11 cellular contexts compared by ENCODE assay signal in the genomic region with DNA sequence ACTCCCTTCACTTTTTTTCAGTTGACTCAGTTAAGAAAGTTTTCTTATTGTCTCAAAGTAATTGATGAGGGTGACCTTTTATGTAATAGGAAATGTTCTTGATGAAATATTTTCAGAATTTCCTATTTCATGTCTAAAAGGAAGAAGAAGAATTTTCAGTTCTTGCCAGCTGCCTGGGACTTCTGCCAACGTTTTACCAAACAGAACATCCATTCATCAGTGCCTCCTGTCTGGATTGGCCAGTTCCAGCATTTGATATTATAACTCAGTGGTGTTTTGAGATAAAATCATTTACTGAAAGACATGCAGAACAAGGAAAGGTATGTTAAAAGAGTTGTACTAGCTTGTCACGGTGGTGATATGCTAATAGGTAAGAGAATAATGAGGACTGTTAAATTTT.
DNase-seq lines count a peak whose midpoint lies in the region; ATAC-seq and TF ChIP-seq lines count a peak whose summit lies in the region.
"Had no signal": no experiment of that assay in that cellular context is flagged by ENCODE, and none has a peak within 500 bp of the region (broad histone marks: within the 10 kb centered on the region; RNA-seq: fewer than 3 reads in every experiment).

No MANE protein-coding gene starts in this region.

- TF ChIP-seq CTCF in MCF 10A (IDR thresholded peaks at IDR 0.05; ENCODE audit: unreplicated experiment) (no peak), breast epithelium (IDR thresholded peaks at IDR 0.05) (no peak), tibial nerve (IDR thresholded peaks at IDR 0.05) (no peak)

- H3K27me3 ChIP-seq in breast epithelium (no peaks in the 10 kb centered on the region), tibial nerve (no peaks in the 10 kb centered on the region)

- peak in 1 of 2 donors; percentile 43 for TF ChIP-seq EP300 in tibial nerve (IDR thresholded peaks at IDR 0.05)

- TF ChIP-seq POLR2A in breast epithelium (IDR thresholded peaks at IDR 0.05): no peak
- no peak for TF ChIP-seq POLR2A in tibial nerve (IDR thresholded peaks at IDR 0.05)

- H3K27ac Mint-ChIP-seq in MCF 10A (ENCODE audit: low read depth, unreplicated experiment): peak overlapping the region; percentile 40
- H3K27ac Mint-ChIP-seq: CD8-positive, alpha-beta T cell; naive B cell had no signal

- peaks cover 11% of the 10 kb centered on the region for H3K4me1 Mint-ChIP-seq in MCF 10A (ENCODE audit: insufficient read depth, unreplicated experiment)
- H3K4me1 Mint-ChIP-seq: naive B cell had no signal

- H3K27ac ChIP-seq in breast epithelium (no peak overlapping the region), tibial nerve (peak overlapping the region in 2 of 4 donors; percentile 23 to 39)

- DNase-seq in MCF 10A (ENCODE audit: unreplicated experiment): peak; percentile 62
- no peak for DNase-seq in breast epithelium (ENCODE audit: low spot score in 2 of 2)
- peak; percentile 87 for DNase-seq in astrocyte of the hippocampus (ENCODE audit: low read depth, low spot score)
- peak; percentile 85 for DNase-seq in inferior parietal cortex (ENCODE audit: extremely low spot score)
- peak; percentile 20 to 65 for DNase-seq in tibial nerve (ENCODE audit: low spot score in 2 of 2)
- DNase-seq in NCI-H1417 treated with DMSO at 0.1 percent for 48 hours (lab: John Stamatoyannopoulos, UW): no peak
- DNase-seq: activated CD4-positive, CD25-positive, alpha-beta regulatory T cell treated with anti-CD3 and anti-CD28 coated beads, Interleukin-2, amount 50 U/mL, for 72 hours; CD8-positive, alpha-beta T cell; naive B cell had no signal

- no TSS peak for BruUV-seq in MCF 10A (replicated peaks; lab: Mats Ljungman, UMichigan)

- POLR2A ChIA-PET in MCF 10A (lab: Yijun Ruan, JAX): no interaction called here

- H3K9me3 ChIP-seq in breast epithelium (no peaks in the 10 kb centered on the region), tibial nerve (peaks cover 0 to 7% (median 0%) of the 10 kb centered on the region in 4 donors)

- ATAC-seq in HG03457 (IDR thresholded peaks at IDR 0.05; ENCODE audit: unreplicated experiment) (no peak), GM19397 (IDR thresholded peaks at IDR 0.05; ENCODE audit: unreplicated experiment) (no peak)
- ATAC-seq: CD8-positive, alpha-beta T cell had no signal

- intact Hi-C loops in MCF 10A (cut with micrococcal nuclease): no loop called here
- intact Hi-C loops in breast epithelium (cut with DNase I; ENCODE audit: low total_unique reads): no loop called here

- H3K4me1 ChIP-seq in breast epithelium (no peaks in the 10 kb centered on the region), tibial nerve (peaks cover 0 to 22% (median 4%) of the 10 kb centered on the region in 4 donors)

- CTCF ChIA-PET in MCF 10A (lab: Yijun Ruan, JAX): interaction anchor here (0.6 kb wide), 1 partner anchor 35 kb away, joined by 3 read pairs; no protein-coding TSS in a partner anchor

- no peaks in the 10 kb centered on the region for H3K27me3 Mint-ChIP-seq in MCF 10A (ENCODE audit: insufficient read depth, unreplicated experiment)
- H3K27me3 Mint-ChIP-seq: naive B cell had no signal

- no peak overlapping the region for H3K4me3 Mint-ChIP-seq in MCF 10A (ENCODE audit: unreplicated experiment)
- H3K4me3 Mint-ChIP-seq: CD8-positive, alpha-beta T cell; naive B cell had no signal

- H3K4me3 ChIP-seq in breast epithelium: no peak overlapping the region
- H3K4me3 ChIP-seq in tibial nerve: no peak overlapping the region

- peaks cover 35% of the 10 kb centered on the region for H3K36me3 Mint-ChIP-seq in MCF 10A (ENCODE audit: insufficient read depth, unreplicated experiment)

- WGBS in tibial nerve, 2 donors: 14 to 22% methylated on average over 2 of the region's 2 CpGs

- H3K9me3 Mint-ChIP-seq in MCF 10A (ENCODE audit: unreplicated experiment): no peaks in the 10 kb centered on the region

- no peaks in the 10 kb centered on the region for H3K36me3 ChIP-seq in breast epithelium
- H3K36me3 ChIP-seq in tibial nerve: peaks cover 0 to 47% (median 0%) of the 10 kb centered on the region in 3 donors

Comparison
In these comparisons a context has a peak if more than half of its experiments do, and no peak if none do; other contexts are left out.
1. DNase-seq: peak in MCF 10A (single experiment), astrocyte of the hippocampus (single experiment), inferior parietal cortex (single experiment) and tibial nerve (2 of 2); none in breast epithelium (0 of 2) and NCI-H1417 treated with DMSO at 0.1 percent for 48 hours (single experiment).